Comparison of ENCODE assay signal across 8 cellular contexts in the genomic region with DNA sequence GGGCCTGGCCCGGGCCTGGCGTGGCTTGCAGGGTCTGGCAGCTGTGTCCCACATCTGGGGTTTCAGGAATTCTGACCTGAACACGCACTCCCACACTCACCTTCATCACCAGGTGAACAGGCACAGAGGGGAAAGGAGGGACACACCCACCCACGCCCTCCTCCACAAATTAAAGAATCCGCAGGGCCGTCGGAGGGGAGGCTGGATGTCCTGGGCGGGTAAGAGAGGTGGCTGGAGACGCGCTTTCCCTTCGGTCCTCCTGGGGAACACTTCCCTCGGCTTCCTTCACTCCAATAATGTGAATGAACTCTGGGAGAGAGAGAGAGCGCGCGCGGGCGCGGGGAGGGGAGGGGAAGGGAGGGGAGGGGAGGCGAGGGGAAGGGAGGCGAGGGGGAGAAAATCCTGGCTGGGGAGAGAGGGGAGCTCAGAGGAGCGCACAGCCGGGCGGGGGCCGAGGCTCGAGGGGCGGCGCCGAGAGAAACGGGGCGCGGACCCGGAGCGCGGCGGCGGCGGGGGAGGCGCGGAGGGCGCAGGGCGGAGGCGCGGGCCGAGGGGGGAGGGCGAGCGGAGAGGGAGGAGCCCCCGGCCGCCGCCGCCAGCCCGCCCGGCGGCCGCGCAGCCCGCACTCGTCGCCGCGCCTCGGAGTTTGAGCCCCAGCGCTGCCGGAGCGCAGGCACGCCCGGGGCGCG. TPM values are rescaled to one million over a fixed set of nuclear protein-coding genes. Genes with fewer than 3 reads are reported as not detected.
DNase-seq lines count a peak whose midpoint lies in the region; ATAC-seq and TF ChIP-seq lines count a peak whose summit lies in the region.

Gene CACNG4, plus strand, starts transcription at position 625 of the 689 bp plus-strand sequence. CDS start 205 bp downstream, outside the sequence.

- WGBS in tibial nerve, 2 donors = 3 to 6% methylated on average over 40 to 49 of the region's 68 CpGs

- DNase-seq in activated naive CD4-positive, alpha-beta T cell treated with anti-CD3 and anti-CD28 coated beads for 36 hours = no peak
- no peak for DNase-seq in activated naive CD4-positive, alpha-beta T cell treated with Interleukin-2 at 50 U/mL for 16 hours
- DNase-seq in activated naive CD8-positive, alpha-beta T cell treated with anti-CD3 and anti-CD28 coated beads, Interleukin-2, amount 10 ng/mL, durations not matched to agents 7 days and 5 days = no peak
- DNase-seq in left lobe of liver (ENCODE audit: low spot score) (no peak), tibial nerve (ENCODE audit: low spot score in 2 of 2) (no peak), cortex of kidney (lab: John Stamatoyannopoulos, UW) (no peak), erythroblast (lab: John Stamatoyannopoulos, UW) (no peak)
- DNase-seq in stimulated activated CD4-positive, alpha-beta T cell treated with anti-CD3 and anti-CD28 coated beads, Interleukin-1b, Interleukin-23, amount 100 ng/mL, for 48 hours = no peak

- H3K9me3 Mint-ChIP-seq in activated naive CD4-positive, alpha-beta T cell treated with anti-CD3 and anti-CD28 coated beads for 36 hours = no peaks in the 10 kb centered on the region
- H3K9me3 Mint-ChIP-seq in activated naive CD8-positive, alpha-beta T cell treated with anti-CD3 and anti-CD28 coated beads, Interleukin-2, amount 10 ng/mL, durations not matched to agents 7 days and 5 days = no peaks in the 10 kb centered on the region

- peak within 1 kb of the TSS; percentile 52 for H3K4me3 Mint-ChIP-seq in activated naive CD4-positive, alpha-beta T cell treated with anti-CD3 and anti-CD28 coated beads for 36 hours
- peak within 1 kb of the TSS; percentile 61 for H3K4me3 Mint-ChIP-seq in activated naive CD8-positive, alpha-beta T cell treated with anti-CD3 and anti-CD28 coated beads, Interleukin-2, amount 10 ng/mL, durations not matched to agents 7 days and 5 days

- H3K4me3 ChIP-seq in tibial nerve = peak within 1 kb of the TSS; percentile 15 to 46 (median 24)

- TF ChIP-seq EP300 in tibial nerve (IDR thresholded peaks at IDR 0.05) = no peak

- CTCF ChIA-PET in activated naive CD4-positive, alpha-beta T cell treated with anti-CD3 and anti-CD28 coated beads for 36 hours (lab: Charles Lee) = no interaction called here

- TF ChIP-seq POLR2A in tibial nerve (IDR thresholded peaks at IDR 0.05) (no peak), erythroblast (IDR thresholded peaks at IDR 0.05; ENCODE audit: low read length) (no peak)

- no peak within 1 kb of the TSS for H3K27ac Mint-ChIP-seq in activated naive CD4-positive, alpha-beta T cell treated with anti-CD3 and anti-CD28 coated beads for 36 hours
- H3K27ac Mint-ChIP-seq in activated naive CD8-positive, alpha-beta T cell treated with anti-CD3 and anti-CD28 coated beads, Interleukin-2, amount 10 ng/mL, durations not matched to agents 7 days and 5 days = no peak within 1 kb of the TSS

- H3K4me1 Mint-ChIP-seq in activated naive CD4-positive, alpha-beta T cell treated with anti-CD3 and anti-CD28 coated beads for 36 hours (ENCODE audit: low read depth) = peaks cover 11% of the 10 kb centered on the region
- no peaks in the 10 kb centered on the region for H3K4me1 Mint-ChIP-seq in activated naive CD8-positive, alpha-beta T cell treated with anti-CD3 and anti-CD28 coated beads, Interleukin-2, amount 10 ng/mL, durations not matched to agents 7 days and 5 days

- intact Hi-C loops in activated naive CD4-positive, alpha-beta T cell treated with anti-CD3 and anti-CD28 coated beads for 36 hours (cut with micrococcal nuclease) = no loop called here

- H3K27me3 ChIP-seq in tibial nerve = peaks cover 0 to 78% of the 10 kb centered on the region in 2 donors

- H3K27me3 Mint-ChIP-seq in activated naive CD4-positive, alpha-beta T cell treated with anti-CD3 and anti-CD28 coated beads for 36 hours (ENCODE audit: low read depth) = peaks cover 59% of the 10 kb centered on the region
- peaks cover 63% of the 10 kb centered on the region for H3K27me3 Mint-ChIP-seq in activated naive CD8-positive, alpha-beta T cell treated with anti-CD3 and anti-CD28 coated beads, Interleukin-2, amount 10 ng/mL, durations not matched to agents 7 days and 5 days

- POLR2A ChIA-PET in activated naive CD8-positive, alpha-beta T cell treated with anti-CD3 and anti-CD28 coated beads, Interleukin-2, amount 10 ng/mL, durations not matched to agents 7 days and 5 days (lab: Charles Lee) = no interaction called here

- peaks cover 0 to 28% (median 13%) of the 10 kb centered on the region in 4 donors for H3K4me1 ChIP-seq in tibial nerve

- H3K9me3 ChIP-seq in tibial nerve = no peaks in the 10 kb centered on the region

- H3K27ac ChIP-seq in tibial nerve = no peak within 1 kb of the TSS

- TF ChIP-seq CTCF in tibial nerve (IDR thresholded peaks at IDR 0.05) = no peak

- no peaks in the 10 kb centered on the region for H3K36me3 Mint-ChIP-seq in activated naive CD4-positive, alpha-beta T cell treated with anti-CD3 and anti-CD28 coated beads for 36 hours (ENCODE audit: low read depth)
- H3K36me3 Mint-ChIP-seq in activated naive CD8-positive, alpha-beta T cell treated with anti-CD3 and anti-CD28 coated beads, Interleukin-2, amount 10 ng/mL, durations not matched to agents 7 days and 5 days = no peaks in the 10 kb centered on the region

- H3K36me3 ChIP-seq in tibial nerve = no peaks in the 10 kb centered on the region

- peak; percentile 26 for ATAC-seq in activated naive CD8-positive, alpha-beta T cell treated with anti-CD3 and anti-CD28 coated beads, Interleukin-2, amount 10 ng/mL, durations not matched to agents 7 days and 5 days (ENCODE audit: low read depth)
- ATAC-seq in left lobe of liver = peak; percentile 13

RNA-seq across cellular contexts. Expression of gene CACNG4, which starts in this region (rescaled TPM):
- not detected for total RNA-seq in activated naive CD4-positive, alpha-beta T cell treated with anti-CD3 and anti-CD28 coated beads for 36 hours
- not detected for total RNA-seq in activated naive CD8-positive, alpha-beta T cell treated with anti-CD3 and anti-CD28 coated beads, Interleukin-2, amount 10 ng/mL, durations not matched to agents 7 days and 5 days
- 0.10 TPM for total RNA-seq in left lobe of liver
- under 1 TPM in 1 of 4 donors, not detected in 3; 0.44 TPM for total RNA-seq in tibial nerve

Comparison
In these comparisons a context has a peak if more than half of its experiments do, and no peak if none do; other contexts are left out.
1. Peak in ATAC-seq in activated naive CD8-positive, alpha-beta T cell treated with anti-CD3 and anti-CD28 coated beads, Interleukin-2, amount 10 ng/mL, durations not matched to agents 7 days and 5 days; RNA of the gene not detected or under 1 TPM.
2. Peak in ATAC-seq in left lobe of liver; RNA of the gene not detected or under 1 TPM.